ENCODE assay signal across 8 cellular contexts in genomic region chr4:123638834-123639233, GRCh38.
"Had no signal": no experiment of that assay in that cellular context is flagged by ENCODE, and none has a peak within 500 bp of the region (broad histone marks: within the 10 kb centered on the region; RNA-seq: fewer than 3 reads in every experiment).

No MANE protein-coding gene starts in this region.

- ATAC-seq: GM12878 had no signal

- FAIRE-seq: G401.6, GM12878, GM12891, GM12892, GM18507, GM19239 had no signal

- DNase-seq: GDM1, GF-D8 had no signal

- H3K4me3 ChIP-seq: GM12878 had no signal
